In the genomic region with DNA sequence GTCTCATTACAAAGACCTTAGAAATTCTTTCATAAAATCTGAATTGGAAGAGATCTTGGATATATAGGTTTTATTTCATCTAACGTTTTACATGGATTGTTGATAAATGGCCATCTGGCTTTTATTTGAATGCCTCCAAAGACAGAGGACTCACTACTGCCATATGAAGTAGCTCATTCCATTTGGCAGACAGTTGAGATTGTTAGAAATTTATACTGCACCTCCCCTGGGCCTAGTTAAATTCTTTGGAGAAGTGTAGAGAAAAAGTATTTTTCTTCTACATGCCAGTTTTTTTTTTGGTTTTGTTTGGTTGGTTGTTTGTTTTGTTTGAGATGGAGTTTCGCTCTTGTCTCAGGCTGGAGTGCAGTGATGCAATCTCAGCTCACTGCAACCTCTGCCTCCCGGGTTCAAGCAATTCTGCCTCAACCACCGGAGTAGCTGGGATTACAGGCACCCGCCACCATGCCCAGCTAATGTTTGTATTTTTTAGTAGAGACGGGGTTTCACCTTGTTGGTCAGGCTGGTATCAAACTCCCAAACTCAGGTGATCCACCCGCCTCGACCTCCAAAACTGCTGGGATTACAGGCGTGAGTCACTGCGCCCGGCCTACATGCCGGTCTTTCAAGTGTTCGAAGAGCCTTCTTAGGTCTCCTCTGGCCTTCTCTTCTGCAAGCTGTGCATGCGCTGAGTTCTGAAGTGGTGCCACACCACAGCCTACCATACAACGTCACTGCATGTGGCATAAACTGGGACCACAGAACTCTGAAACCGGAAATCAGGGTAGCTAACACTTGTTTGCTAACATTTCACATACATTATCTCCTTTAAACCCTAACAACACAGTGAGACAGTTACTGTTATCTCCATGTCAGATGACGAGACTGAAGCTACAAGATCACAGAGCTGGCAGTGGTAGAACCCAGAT, we compare ENCODE assay signal across 3 cellular contexts. TPM values are rescaled to one million over a fixed set of nuclear protein-coding genes. Genes with fewer than 3 reads are reported as not detected.
"Had no signal": no experiment of that assay in that cellular context is flagged by ENCODE, and none has a peak within 500 bp of the region (broad histone marks: within the 10 kb centered on the region; RNA-seq: fewer than 3 reads in every experiment).

No MANE protein-coding gene starts in this region.

RNA-seq across cellular contexts. Expression of a gene that starts 57.7 kb away (rescaled TPM):
- total RNA-seq: ascending aorta, neural crest cell had no signal
- polyA plus RNA-seq: immature natural killer cell had no signal
